8 cellular contexts compared by ENCODE assay signal in the genomic region with DNA sequence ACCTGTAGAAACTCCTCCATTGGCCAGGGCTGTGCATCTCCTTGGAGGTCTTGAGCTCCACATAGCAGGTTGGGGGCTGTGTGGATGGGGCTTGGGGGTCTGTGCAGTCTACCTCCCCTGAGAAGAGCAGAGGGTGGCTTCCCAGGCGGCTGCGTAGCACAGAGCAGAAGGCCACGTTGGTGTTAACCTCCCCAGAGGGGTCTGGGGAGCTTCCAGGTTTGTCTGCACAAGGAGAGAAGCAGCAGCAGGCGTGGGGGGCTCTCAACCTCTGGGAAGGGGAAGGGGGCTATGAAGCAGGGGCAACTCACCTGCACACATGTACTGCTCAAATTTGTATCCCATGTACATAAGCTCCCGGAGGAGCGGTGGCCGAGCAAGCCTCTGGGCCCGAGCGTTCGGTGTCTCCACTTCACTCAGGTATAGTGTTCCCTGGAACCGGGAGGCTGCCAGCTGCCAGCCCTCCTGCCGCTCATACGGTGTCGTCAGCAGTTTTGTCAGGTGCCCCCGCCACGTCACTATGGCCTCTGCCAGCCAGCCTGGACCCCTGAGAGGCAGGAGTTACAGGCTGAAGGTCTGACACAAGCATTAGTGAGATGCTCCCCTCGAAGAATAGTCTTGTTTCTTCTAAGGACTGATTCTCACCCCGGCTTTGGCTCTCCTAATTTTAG. TPM values are rescaled to one million over a fixed set of nuclear protein-coding genes. Genes with fewer than 3 reads are reported as not detected.
DNase-seq lines count a peak whose midpoint lies in the region; ATAC-seq and TF ChIP-seq lines count a peak whose summit lies in the region.

No MANE protein-coding gene starts in this region.

- H3K4me3 ChIP-seq in esophagus muscularis mucosa (peak overlapping the region; percentile 58 to 88 (median 78)), skeletal muscle cell (ENCODE audit: low read depth, low read length) (peak overlapping the region; percentile 92)

- peak overlapping the region; percentile 92 to 97 (median 95) for H3K27ac ChIP-seq in esophagus muscularis mucosa (replicated peaks in 1 of 4)

- peak overlapping the region; percentile 99 for H3K27ac Mint-ChIP-seq in activated CD4-positive, alpha-beta T cell treated with anti-CD3 and anti-CD28 coated beads, Interleukin-2, amount 10 ng/mL, durations not matched to agents 7 days and 5 days

- no peak for ATAC-seq in HG02981 (IDR thresholded peaks at IDR 0.05; ENCODE audit: unreplicated experiment)

- no peaks in the 10 kb centered on the region for H3K27me3 ChIP-seq in esophagus muscularis mucosa

- no peaks in the 10 kb centered on the region for H3K9me3 ChIP-seq in esophagus muscularis mucosa

- no peak for DNase-seq in activated CD4-positive, alpha-beta T cell treated with anti-CD3 and anti-CD28 coated beads, Interleukin-2, amount 10 ng/mL, durations not matched to agents 7 days and 5 days
- no peak for DNase-seq in activated CD4-positive, alpha-beta T cell treated with anti-CD3 and anti-CD28 coated beads, Interleukin-2, amount 50 U/mL, for 48 hours
- peak; percentile 19 for DNase-seq in SHP77 treated with DMSO at 0.1 percent for 48 hours (lab: John Stamatoyannopoulos, UW)
- DNase-seq in esophagus muscularis mucosa (ENCODE audit: extremely low spot score), result no peak
- DNase-seq in skeletal muscle cell (ENCODE audit: low read depth), result no peak
- no peak for DNase-seq in NCI-H1694 (lab: John Stamatoyannopoulos, UW)
- no peak for DNase-seq in HCEC 1CT

- H3K27me3 Mint-ChIP-seq in activated CD4-positive, alpha-beta T cell treated with anti-CD3 and anti-CD28 coated beads, Interleukin-2, amount 10 ng/mL, durations not matched to agents 7 days and 5 days, result no peaks in the 10 kb centered on the region

- intact Hi-C loops in esophagus muscularis mucosa (cut with DNase I), result no loop called here

- peak overlapping the region; percentile 90 for H3K4me3 Mint-ChIP-seq in activated CD4-positive, alpha-beta T cell treated with anti-CD3 and anti-CD28 coated beads, Interleukin-2, amount 10 ng/mL, durations not matched to agents 7 days and 5 days

- peaks cover 35% of the 10 kb centered on the region for H3K36me3 Mint-ChIP-seq in activated CD4-positive, alpha-beta T cell treated with anti-CD3 and anti-CD28 coated beads, Interleukin-2, amount 10 ng/mL, durations not matched to agents 7 days and 5 days (ENCODE audit: low read depth)

- CTCF ChIA-PET in activated CD4-positive, alpha-beta T cell treated with anti-CD3 and anti-CD28 coated beads, Interleukin-2, amount 10 ng/mL, durations not matched to agents 7 days and 5 days (lab: Charles Lee), result interaction anchor here (0.9 to 4.6 kb wide), 5 partner anchors 9 to 19 kb away, joined by 3 to 19 read pairs (median 4); partner anchors contain the start of genes NELFE and SKIC2

- 77% methylated on average over 6 of the region's 18 CpGs for WGBS in esophagus muscularis mucosa

- no peak for TF ChIP-seq EP300 in esophagus muscularis mucosa (IDR thresholded peaks at IDR 0.05)

- peaks cover 37% of the 10 kb centered on the region for H3K4me1 Mint-ChIP-seq in activated CD4-positive, alpha-beta T cell treated with anti-CD3 and anti-CD28 coated beads, Interleukin-2, amount 10 ng/mL, durations not matched to agents 7 days and 5 days

- POLR2A ChIA-PET in activated CD4-positive, alpha-beta T cell treated with anti-CD3 and anti-CD28 coated beads, Interleukin-2, amount 10 ng/mL, durations not matched to agents 7 days and 5 days (lab: Charles Lee), result interaction anchor here (0.6 kb wide), 3 partner anchors 16 to 25 kb away, joined by 3 to 7 read pairs (median 3); no protein-coding TSS in a partner anchor

- no peak for TF ChIP-seq POLR2A in esophagus muscularis mucosa (IDR thresholded peaks at IDR 0.05; ENCODE audit: low read depth)

- H3K36me3 ChIP-seq in esophagus muscularis mucosa, result peaks cover 7 to 56% (median 53%) of the 10 kb centered on the region in 4 donors

- no peaks in the 10 kb centered on the region for H3K9me3 Mint-ChIP-seq in activated CD4-positive, alpha-beta T cell treated with anti-CD3 and anti-CD28 coated beads, Interleukin-2, amount 10 ng/mL, durations not matched to agents 7 days and 5 days

- H3K4me1 ChIP-seq in esophagus muscularis mucosa, result peaks cover 21 to 48% (median 34%) of the 10 kb centered on the region in 4 donors

- TF ChIP-seq CTCF in esophagus muscularis mucosa (IDR thresholded peaks at IDR 0.05), result no peak

RNA-seq across cellular contexts. Expression of gene DXO, which starts 1.2 kb away (rescaled TPM):
- 10 to 100 TPM; 20.4 to 21.8 TPM for total RNA-seq in activated CD4-positive, alpha-beta T cell treated with anti-CD3 and anti-CD28 coated beads, Interleukin-2, amount 10 ng/mL, durations not matched to agents 7 days and 5 days
- total RNA-seq in esophagus muscularis mucosa, result 10 to 100 TPM; 12.9 to 18.4 (median 15.9) TPM

RNA-seq across cellular contexts. Expression of gene C4A, which starts 11.1 kb away (rescaled TPM):
- total RNA-seq in activated CD4-positive, alpha-beta T cell treated with anti-CD3 and anti-CD28 coated beads, Interleukin-2, amount 10 ng/mL, durations not matched to agents 7 days and 5 days, result 1 to 10 TPM; 3.0 to 4.2 TPM
- total RNA-seq in esophagus muscularis mucosa, result 100 to 1,000 TPM in 2 of 4 donors, 10 to 100 TPM in 2; 31.6 to 187 (median 98.2) TPM

RNA-seq across cellular contexts. Expression of gene SKIC2, which starts 11.8 kb away (rescaled TPM):
- total RNA-seq in activated CD4-positive, alpha-beta T cell treated with anti-CD3 and anti-CD28 coated beads, Interleukin-2, amount 10 ng/mL, durations not matched to agents 7 days and 5 days, result 100 to 1,000 TPM in 1 of 2 experiments, 10 to 100 TPM in 1; 88.0 to 101 TPM
- 10 to 100 TPM; 23.3 to 33.2 (median 28.5) TPM for total RNA-seq in esophagus muscularis mucosa

RNA-seq across cellular contexts. Expression of gene NELFE, which starts 12.0 kb away (rescaled TPM):
- total RNA-seq in activated CD4-positive, alpha-beta T cell treated with anti-CD3 and anti-CD28 coated beads, Interleukin-2, amount 10 ng/mL, durations not matched to agents 7 days and 5 days, result 10 to 100 TPM; 65.2 to 72.3 TPM
- total RNA-seq in esophagus muscularis mucosa, result 10 to 100 TPM; 79.3 to 81.7 (median 81.1) TPM

RNA-seq across cellular contexts. Expression of gene CFB, which starts 24.8 kb away (rescaled TPM):
- under 1 TPM in 1 of 2 experiments, not detected in 1; 0.37 TPM for total RNA-seq in activated CD4-positive, alpha-beta T cell treated with anti-CD3 and anti-CD28 coated beads, Interleukin-2, amount 10 ng/mL, durations not matched to agents 7 days and 5 days
- 10 to 100 TPM; 11.6 to 28.7 (median 12.7) TPM for total RNA-seq in esophagus muscularis mucosa

Comparison
In these comparisons a context has a peak if more than half of its experiments do, and no peak if none do; other contexts are left out.
1. RNA of gene C4A, which starts 11.1 kb away (total RNA-seq): 31.6 to 187 TPM in esophagus muscularis mucosa; 3.0 to 4.2 TPM in activated CD4-positive, alpha-beta T cell treated with anti-CD3 and anti-CD28 coated beads, Interleukin-2, amount 10 ng/mL, durations not matched to agents 7 days and 5 days; every median in the first group is over 4 times any median in the second.